In genomic region chr5:3210531-3210930, GRCh38 we compare ENCODE assay signal across 22 cellular contexts.
"Had no signal": no experiment of that assay in that cellular context is flagged by ENCODE, and none has a peak within 500 bp of the region (broad histone marks: within the 10 kb centered on the region; RNA-seq: fewer than 3 reads in every experiment).

No MANE protein-coding gene starts in this region.

- H3K27ac ChIP-seq: SJSA1, SK-N-MC had no signal

- H3K9me3 ChIP-seq: MG63 had no signal

- H3K27me3 ChIP-seq: SJSA1 had no signal

- DNase-seq: IMR-90, Karpas-422, KG1, MG63, NCI-H1092, NCI-H1105 treated with DMSO at 0.1 percent for 48 hours, NCI-H1417 treated with DMSO at 0.1 percent for 48 hours, NCI-H146, NCI-H1694 treated with DMSO at 0.1 percent for 48 hours, NCI-H1930, NCI-H2081, NCI-H2107, NCI-H2227 treated with DMSO at 0.1 percent for 48 hours, NCI-H524, NCI-H526 treated with DMSO at 0.1 percent for 48 hours, NCI-H748 treated with DMSO at 0.1 percent for 48 hours, Right ventricle myocardium superior, RPMI8226, SIG-M5 had no signal

- H3K4me1 ChIP-seq: SJSA1 had no signal

- H3K4me3 ChIP-seq: MG63, SJSA1, SK-N-MC had no signal

- ATAC-seq: HepG2 had no signal

- H3K36me3 ChIP-seq: MG63, SJSA1 had no signal
